17 cellular contexts compared by ENCODE assay signal in the genomic region with DNA sequence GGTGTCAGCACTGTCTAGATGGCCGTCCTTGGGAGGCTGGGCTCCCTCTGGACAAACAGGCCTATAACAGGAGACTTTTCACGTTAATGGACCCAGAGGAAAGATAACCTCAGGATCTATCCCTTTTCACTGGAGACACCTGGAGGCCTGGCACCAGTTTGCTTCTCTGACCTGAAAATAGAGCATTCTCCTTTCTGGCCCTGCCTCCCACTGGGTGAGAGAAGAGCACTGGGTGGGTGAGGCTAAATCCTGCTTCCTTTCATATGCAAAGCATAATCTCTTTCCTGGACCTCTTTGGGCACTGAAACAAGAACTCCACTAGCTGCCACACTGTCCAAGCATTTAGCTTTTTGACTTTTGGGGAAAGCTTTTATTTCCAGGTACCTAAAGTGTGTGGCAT.
DNase-seq lines count a peak whose midpoint lies in the region; ATAC-seq, FAIRE-seq and TF ChIP-seq lines count a peak whose summit lies in the region.
"Had no signal": no experiment of that assay in that cellular context is flagged by ENCODE, and none has a peak within 500 bp of the region (broad histone marks: within the 10 kb centered on the region; RNA-seq: fewer than 3 reads in every experiment).

No MANE protein-coding gene starts in this region.

- FAIRE-seq in HepG2 (lab: Jason Lieb, UNC): no peak
- FAIRE-seq: A549, G401.6, H54 had no signal

- no peaks in the 10 kb centered on the region for H3K9me3 ChIP-seq in right lobe of liver
- no peaks in the 10 kb centered on the region for H3K9me3 ChIP-seq in HepG2 (ENCODE audit: low read length)
- H3K9me3 ChIP-seq: A549 had no signal

- no peak overlapping the region for H3K27ac ChIP-seq in right lobe of liver
- H3K27ac ChIP-seq in HepG2 (ENCODE audit: extremely low read length, insufficient read depth, low read length): no peak overlapping the region
- H3K27ac ChIP-seq: A549 had no signal

- no TSS peak for BruUV-seq in HepG2 (replicated peaks; lab: Mats Ljungman, UMichigan)

- POLR2A ChIA-PET in HepG2 (lab: Yijun Ruan, JAX) (no interaction called here), WTC11 (lab: Charles Lee) (no interaction called here)

- CTCF ChIA-PET in HepG2 (lab: Yijun Ruan, JAX; ENCODE audit: low intra/inter-chr PET ratio, low total read pairs) (no interaction called here), WTC11 (lab: Charles Lee) (interaction anchor here (0.7 kb wide), 1 partner anchor 50 kb away, joined by 3 read pairs; no protein-coding TSS in a partner anchor)

- peaks cover 63% of the 10 kb centered on the region for H3K79me2 ChIP-seq in HepG2 (ENCODE audit: insufficient read depth, low read length)

- no peak for DNase-seq in right lobe of liver
- no peak for DNase-seq in HepG2 (ENCODE audit: low spot score)
- DNase-seq in WTC11 (ENCODE audit: low spot score): no peak
- DNase-seq in left lobe of liver (ENCODE audit: low spot score): no peak
- DNase-seq in middle frontal gyrus (ENCODE audit: extremely low spot score, low spot score): no peak
- no peak for DNase-seq in iPS-NIHi11 (ENCODE audit: low spot score)
- DNase-seq in AG08396 (ENCODE audit: low spot score): no peak
- DNase-seq: DMS79 treated with DMSO at 0.1 percent for 48 hours, NCI-H1930, NCI-H2171, NCI-H446, PC-3 had no signal

- H3K4me3 ChIP-seq in right lobe of liver: no peak overlapping the region
- H3K4me3 ChIP-seq in HepG2 (replicated peaks in 1 of 3; ENCODE audit: insufficient read depth in 1 of 3, low read depth in 2 of 3, low read length in 3 of 3): no peak overlapping the region
- H3K4me3 ChIP-seq: A549 had no signal

- H3K27me3 ChIP-seq in right lobe of liver: no peaks in the 10 kb centered on the region
- H3K27me3 ChIP-seq in HepG2 (ENCODE audit: control insufficient read depth in 1 of 2, insufficient read depth in 2 of 2, low read length in 2 of 2): no peaks in the 10 kb centered on the region

- H3K4me2 ChIP-seq in HepG2 (ENCODE audit: low read depth, low read length): no peak overlapping the region
- H3K4me2 ChIP-seq: A549 had no signal

- 40% methylated on average over 1 of the region's 2 CpGs for WGBS in right lobe of liver (ENCODE audit: insufficient coverage, low coverage, low lambda C conversion rate, missing lambda C conversion rate)
- 90% methylated on average over 2 of the region's 2 CpGs for WGBS in HepG2 (ENCODE audit: low lambda C conversion rate)

- H4K20me1 ChIP-seq in HepG2 (ENCODE audit: insufficient read depth, low read length): peaks cover 46% of the 10 kb centered on the region

- TF ChIP-seq POLR2A in right lobe of liver (IDR thresholded peaks at IDR 0.05): no peak
- TF ChIP-seq POLR2A in HepG2 (IDR thresholded peaks at IDR 0.05; ENCODE audit: insufficient read depth in 1 of 2, low read depth in 2 of 2, low read length in 2 of 2): no peak

- no peak overlapping the region for H2AFZ ChIP-seq in HepG2 (ENCODE audit: low read length)

- TF ChIP-seq EP300 in HepG2 (IDR thresholded peaks at IDR 0.05; ENCODE audit: low read depth in 2 of 2, low read length in 2 of 2): no peak
- TF ChIP-seq EP300 in HepG2 (CRISPR knock-in tag; IDR thresholded peaks at IDR 0.05; ENCODE audit: borderline replicate concordance): no peak

- ATAC-seq in right lobe of liver (peak; percentile 16 to 44 (median 22)), HepG2 (no peak), WTC11 (peak; percentile 71), left lobe of liver (peak; percentile 44), GM19467 (IDR thresholded peaks at IDR 0.05; ENCODE audit: unreplicated experiment) (no peak)
- ATAC-seq: A549, PC-3 had no signal

- H3K4me1 Mint-ChIP-seq in WTC11: peaks cover 65% of the 10 kb centered on the region

- H3K27ac Mint-ChIP-seq in WTC11: 0 out of 2 replicates have a peak overlapping the region, but pooled peaks have one; percentile 42

- H3K9ac ChIP-seq in HepG2 (ENCODE audit: insufficient read depth, low read depth, low read length): no peak overlapping the region

- no peak overlapping the region for H3K4me3 Mint-ChIP-seq in WTC11

- in situ Hi-C loops in HepG2 (cut with HindIII; ENCODE audit: extremely low pct_ligation_motif_present, low pct_unique_long_range_greater_than_20kb): no loop called here

- TF ChIP-seq RAD21 in HepG2 (CRISPR knock-in tag; IDR thresholded peaks at IDR 0.05): no peak

- H3K36me3 ChIP-seq in right lobe of liver (no peaks in the 10 kb centered on the region), HepG2 (replicated peaks in 1 of 2; ENCODE audit: control insufficient read depth in 1 of 2, insufficient read depth in 2 of 2, low read length in 2 of 2) (peaks cover 0 to 2% of the 10 kb centered on the region in 2 experiments; a peak in 1 of 5 replicates)

- H3K27me3 Mint-ChIP-seq in WTC11 (ENCODE audit: low read depth): no peaks in the 10 kb centered on the region
- H3K27me3 Mint-ChIP-seq: IgD-negative memory B cell had no signal

- TF ChIP-seq CTCF in right lobe of liver (IDR thresholded peaks at IDR 0.05) (no peak), HepG2 (CRISPR knock-in tag; IDR thresholded peaks at IDR 0.05) (no peak), WTC11 (IDR thresholded peaks at IDR 0.05) (no peak)

- no peaks in the 10 kb centered on the region for H3K36me3 Mint-ChIP-seq in WTC11
- H3K36me3 Mint-ChIP-seq: IgD-negative memory B cell had no signal

- H3K9me3 Mint-ChIP-seq in WTC11: no peaks in the 10 kb centered on the region
- H3K9me3 Mint-ChIP-seq: IgD-negative memory B cell had no signal

- H3K4me1 ChIP-seq in right lobe of liver (peaks cover 0 to 18% (median 5%) of the 10 kb centered on the region in 4 donors), HepG2 (ENCODE audit: insufficient read depth, low read length) (peaks cover 20% of the 10 kb centered on the region)
- H3K4me1 ChIP-seq: A549 had no signal

- intact Hi-C loops in right lobe of liver (cut with DNase I) (no loop called here), HepG2 (cut with micrococcal nuclease; ENCODE audit: unreplicated experiment) (no loop called here)

TF ChIP-seq in HepG2, 621 proteins besides CTCF, POLR2A, EP300 and RAD21 (continues in another document):
- TF ChIP-seq KDM2A (CRISPR knock-in tag; IDR thresholded peaks at IDR 0.05; ENCODE audit: borderline replicate concordance, low read depth): no peak
- TF ChIP-seq HCFC1 (IDR thresholded peaks at IDR 0.05; ENCODE audit: low read depth, low read length): no peak
- TF ChIP-seq, protein P1, sequence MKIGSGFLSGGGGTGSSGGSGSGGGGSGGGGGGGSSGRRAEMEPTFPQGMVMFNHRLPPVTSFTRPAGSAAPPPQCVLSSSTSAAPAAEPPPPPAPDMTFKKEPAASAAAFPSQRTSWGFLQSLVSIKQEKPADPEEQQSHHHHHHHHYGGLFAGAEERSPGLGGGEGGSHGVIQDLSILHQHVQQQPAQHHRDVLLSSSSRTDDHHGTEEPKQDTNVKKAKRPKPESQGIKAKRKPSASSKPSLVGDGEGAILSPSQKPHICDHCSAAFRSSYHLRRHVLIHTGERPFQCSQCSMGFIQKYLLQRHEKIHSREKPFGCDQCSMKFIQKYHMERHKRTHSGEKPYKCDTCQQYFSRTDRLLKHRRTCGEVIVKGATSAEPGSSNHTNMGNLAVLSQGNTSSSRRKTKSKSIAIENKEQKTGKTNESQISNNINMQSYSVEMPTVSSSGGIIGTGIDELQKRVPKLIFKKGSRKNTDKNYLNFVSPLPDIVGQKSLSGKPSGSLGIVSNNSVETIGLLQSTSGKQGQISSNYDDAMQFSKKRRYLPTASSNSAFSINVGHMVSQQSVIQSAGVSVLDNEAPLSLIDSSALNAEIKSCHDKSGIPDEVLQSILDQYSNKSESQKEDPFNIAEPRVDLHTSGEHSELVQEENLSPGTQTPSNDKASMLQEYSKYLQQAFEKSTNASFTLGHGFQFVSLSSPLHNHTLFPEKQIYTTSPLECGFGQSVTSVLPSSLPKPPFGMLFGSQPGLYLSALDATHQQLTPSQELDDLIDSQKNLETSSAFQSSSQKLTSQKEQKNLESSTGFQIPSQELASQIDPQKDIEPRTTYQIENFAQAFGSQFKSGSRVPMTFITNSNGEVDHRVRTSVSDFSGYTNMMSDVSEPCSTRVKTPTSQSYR (CRISPR knock-in tag; IDR thresholded peaks at IDR 0.05; ENCODE audit: borderline replicate concordance): no peak
- no peak for TF ChIP-seq ZNF747 (CRISPR knock-in tag; IDR thresholded peaks at IDR 0.05; ENCODE audit: borderline replicate concordance)

TF ChIP-seq in WTC11, 78 proteins besides CTCF, POLR2A, EP300 and RAD21:
- TF ChIP-seq RORB (CRISPR knock-in tag; IDR thresholded peaks at IDR 0.05) (no peak), TEAD4 (CRISPR knock-in tag; IDR thresholded peaks at IDR 0.05) (no peak), TCF7 (CRISPR knock-in tag; IDR thresholded peaks at IDR 0.05; ENCODE audit: low read depth) (no peak), NFYB (CRISPR knock-in tag; conservative IDR thresholded peaks at IDR 0.05; ENCODE audit: low read depth) (no peak), TEAD1 (CRISPR knock-in tag; IDR thresholded peaks at IDR 0.05) (no peak)
- TF ChIP-seq, protein P2, sequence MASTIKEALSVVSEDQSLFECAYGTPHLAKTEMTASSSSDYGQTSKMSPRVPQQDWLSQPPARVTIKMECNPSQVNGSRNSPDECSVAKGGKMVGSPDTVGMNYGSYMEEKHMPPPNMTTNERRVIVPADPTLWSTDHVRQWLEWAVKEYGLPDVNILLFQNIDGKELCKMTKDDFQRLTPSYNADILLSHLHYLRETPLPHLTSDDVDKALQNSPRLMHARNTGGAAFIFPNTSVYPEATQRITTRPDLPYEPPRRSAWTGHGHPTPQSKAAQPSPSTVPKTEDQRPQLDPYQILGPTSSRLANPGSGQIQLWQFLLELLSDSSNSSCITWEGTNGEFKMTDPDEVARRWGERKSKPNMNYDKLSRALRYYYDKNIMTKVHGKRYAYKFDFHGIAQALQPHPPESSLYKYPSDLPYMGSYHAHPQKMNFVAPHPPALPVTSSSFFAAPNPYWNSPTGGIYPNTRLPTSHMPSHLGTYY (CRISPR knock-in tag; IDR thresholded peaks at IDR 0.05): no peak

Comparison
In these comparisons a context has a peak if more than half of its experiments do, and no peak if none do; other contexts are left out.
1. ATAC-seq: peak in right lobe of liver (4 of 4), WTC11 (single experiment) and left lobe of liver (single experiment); none in HepG2 (single experiment) and GM19467 (single experiment).